ENCODE assay signal across 8 cellular contexts in genomic region chr7:139231513-139232376, GRCh38. TPM values are rescaled to one million over a fixed set of nuclear protein-coding genes. Genes with fewer than 3 reads are reported as not detected.
DNase-seq lines count a peak whose midpoint lies in the region; ATAC-seq and TF ChIP-seq lines count a peak whose summit lies in the region.

No MANE protein-coding gene starts in this region.

- ATAC-seq in GM19372 (IDR thresholded peaks at IDR 0.05; ENCODE audit: low read depth, unreplicated experiment) (peak; percentile 26), HG03457 (IDR thresholded peaks at IDR 0.05; ENCODE audit: unreplicated experiment) (peak; percentile 22), body of pancreas (peak; percentile 45), HG03378 (IDR thresholded peaks at IDR 0.05; ENCODE audit: unreplicated experiment) (no peak)

- H3K9ac ChIP-seq in smooth muscle cell (ENCODE audit: low read depth) = peak overlapping the region; percentile 91

- no peaks in the 10 kb centered on the region for H3F3A ChIP-seq in smooth muscle cell (ENCODE audit: low read depth)

- no peaks in the 10 kb centered on the region for H3K27me3 ChIP-seq in body of pancreas
- H3K27me3 ChIP-seq in smooth muscle cell (ENCODE audit: low read depth) = no peaks in the 10 kb centered on the region

- DNase-seq in COLO668 (lab: John Stamatoyannopoulos, UW; ENCODE audit: unreplicated experiment) = peak; percentile 56
- DNase-seq in SW480 (ENCODE audit: low spot score) = peak; percentile 53
- peak; percentile 22 to 31 (median 28) for DNase-seq in body of pancreas
- peak; percentile 50 for DNase-seq in iPS-NIHi7 (ENCODE audit: extremely low spot score)
- DNase-seq in smooth muscle cell (lab: John Stamatoyannopoulos, UW; ENCODE audit: unreplicated experiment) = peak; percentile 36

- WGBS in body of pancreas, 2 donors = 0% methylated on average over 12 to 89 of the region's 101 CpGs
- WGBS in smooth muscle cell (ENCODE audit: low lambda C conversion rate) = under 1% methylated on average over 49 of the region's 101 CpGs

- H3K4me2 ChIP-seq in smooth muscle cell = peak overlapping the region; percentile 99

- intact Hi-C loops in body of pancreas (cut with DNase I) = no loop called here

- H3K4me1 ChIP-seq in body of pancreas (peaks cover 23% of the 10 kb centered on the region), smooth muscle cell (ENCODE audit: low read depth) (peaks cover 14% of the 10 kb centered on the region)

- H3K27ac ChIP-seq in body of pancreas = peak overlapping the region; percentile 76 to 97 (median 94)
- peak overlapping the region; percentile 89 for H3K27ac ChIP-seq in smooth muscle cell (ENCODE audit: low read depth)

- H2AFZ ChIP-seq in smooth muscle cell (ENCODE audit: low read depth) = peak overlapping the region; percentile 98

- H4K20me1 ChIP-seq in smooth muscle cell (ENCODE audit: low read depth) = peaks cover 48% of the 10 kb centered on the region

- H3K36me3 ChIP-seq in body of pancreas (replicated peaks in 1 of 2; ENCODE audit: insufficient read depth in 1 of 2, low read depth in 2 of 2) (no peaks in the 10 kb centered on the region), smooth muscle cell (ENCODE audit: low read depth) (no peaks in the 10 kb centered on the region)

- H3K79me2 ChIP-seq in smooth muscle cell (ENCODE audit: low read depth) = peaks cover 50% of the 10 kb centered on the region

- no peak for TF ChIP-seq POLR2A in body of pancreas (IDR thresholded peaks at IDR 0.05)

- H3K9me3 ChIP-seq in body of pancreas (no peaks in the 10 kb centered on the region), smooth muscle cell (replicated peaks; ENCODE audit: low read depth) (no peaks in the 10 kb centered on the region)

- no peak for TF ChIP-seq CTCF in body of pancreas (IDR thresholded peaks at IDR 0.05)
- TF ChIP-seq CTCF in smooth muscle cell (IDR thresholded peaks at IDR 0.05; ENCODE audit: borderline replicate concordance, insufficient read depth, poor library complexity, severe bottlenecking) = no peak

- H3K4me3 ChIP-seq in body of pancreas = peak overlapping the region; percentile 69 to 100
- peak overlapping the region; percentile 96 for H3K4me3 ChIP-seq in smooth muscle cell

RNA-seq across cellular contexts. Expression of gene UBN2, which starts 0.7 kb away (rescaled TPM):
- 10 to 100 TPM; 14.0 to 15.5 TPM for total RNA-seq in body of pancreas
- 12.3 and 13.4 TPM in 2 replicates for total RNA-seq in smooth muscle cell
- 2.5 and 4.6 TPM in 2 replicates for polyA plus RNA-seq in smooth muscle cell
